Comparison of ENCODE assay signal across 1 cellular context in genomic region chr3:179068779-179069530, GRCh38.
TF ChIP-seq lines count a peak whose summit lies in the region.

No MANE protein-coding gene starts in this region.

TF ChIP-seq in GM12878, 131 proteins besides CTCF, POLR2A, EP300 and RAD21:
- TF ChIP-seq SPI1 (IDR thresholded peaks at IDR 0.05; ENCODE audit: borderline replicate concordance, insufficient read depth, low read depth, low read length) (peak; percentile 34; the same call in 1 of the 2 replicates), YY1 (IDR thresholded peaks at IDR 0.05; ENCODE audit: low read depth, low read length) (0 out of 2 replicates have a peak, but pooled peaks have one; percentile 36), SKIL (IDR thresholded peaks at IDR 0.05; ENCODE audit: low read depth, poor library complexity, severe bottlenecking) (no peak), RELB (IDR thresholded peaks at IDR 0.05; ENCODE audit: low read depth) (0 out of 2 replicates have a peak, but pooled peaks have one; percentile 40), FOXM1 (IDR thresholded peaks at IDR 0.05; ENCODE audit: low read depth, low read length) (0 out of 2 replicates have a peak, but pooled peaks have one; percentile 48), RUNX3 (IDR thresholded peaks at IDR 0.05; ENCODE audit: low read length) (peak; percentile 68), IKZF2 (IDR thresholded peaks at IDR 0.05) (peak; percentile 54 to 57; a peak in 2 of 4 replicates), MXI1 (IDR thresholded peaks at IDR 0.05; ENCODE audit: low read depth, low read length) (no peak), ATF7 (IDR thresholded peaks at IDR 0.05; ENCODE audit: low read depth) (no peak; the same call in 1 of the 2 replicates), NBN (IDR thresholded peaks at IDR 0.05) (peak; percentile 64; the same call in 1 of the 2 replicates), MLLT1 (IDR thresholded peaks at IDR 0.05) (0 out of 2 replicates have a peak, but pooled peaks have one; percentile 16), CHD4 (IDR thresholded peaks at IDR 0.05) (no peak), SMC3 (IDR thresholded peaks at IDR 0.05; ENCODE audit: borderline replicate concordance, low read length) (peak; percentile 61; the same call in 1 of the 2 replicates), CEBPB (IDR thresholded peaks at IDR 0.05; ENCODE audit: borderline replicate concordance in 1 of 2, low read depth in 2 of 2, low read length in 2 of 2) (no peak), IKZF1 (conservative IDR thresholded peaks at IDR 0.05) (peak; percentile 38)
TF ChIP-seq in GM12878: peak in this region for 10.
